ENCODE assay signal across 25 cellular contexts in genomic region chr9:6000955-6001354, GRCh38.
"Had no signal": no experiment of that assay in that cellular context is flagged by ENCODE, and none has a peak within 500 bp of the region (broad histone marks: within the 10 kb centered on the region; RNA-seq: fewer than 3 reads in every experiment).

No MANE protein-coding gene starts in this region.

- H3K27me3 Mint-ChIP-seq: activated CD4-positive, alpha-beta memory T cell treated with anti-CD3 and anti-CD28 coated beads for 36 hours; activated CD4-positive, alpha-beta T cell treated with anti-CD3 and anti-CD28 coated beads, Interleukin-2, amount 10 ng/mL, durations not matched to agents 24 days and 14 days; activated naive CD4-positive, alpha-beta T cell treated with anti-CD3 and anti-CD28 coated beads, Interleukin-2, amount 50 U/mL, for 24 hours; activated naive CD8-positive, alpha-beta T cell treated with anti-CD3 and anti-CD28 coated beads, Interleukin-2, amount 50 U/mL, for 24 hours; progenitor cell of endocrine pancreas had no signal

- ATAC-seq: activated naive CD8-positive, alpha-beta T cell treated with anti-CD3 and anti-CD28 coated beads, Interleukin-2, amount 50 U/mL, for 24 hours; activated T-cell treated with anti-CD3 and anti-CD28 coated beads, Interleukin-2, amount 50 U/mL, for 4 hours; left lung; lower lobe of right lung; sciatic nerve had no signal

- DNase-seq: activated CD4-positive, alpha-beta memory T cell treated with anti-CD3 and anti-CD28 coated beads for 36 hours; activated CD4-positive, alpha-beta T cell treated with anti-CD3 and anti-CD28 coated beads, Interleukin-2, amount 10 ng/mL, durations not matched to agents 24 days and 14 days; activated CD4-positive, CD25-positive, alpha-beta regulatory T cell treated with anti-CD3 and anti-CD28 coated beads, Interleukin-2, amount 50 U/mL, for 72 hours; activated CD8-positive, alpha-beta memory T cell treated with anti-CD3 and anti-CD28 coated beads, Interleukin-2, amount 50 U/mL, for 48 hours; activated naive CD8-positive, alpha-beta T cell treated with anti-CD3 and anti-CD28 coated beads, Interleukin-2, amount 50 U/mL, for 24 hours; activated T-cell treated with anti-CD3 and anti-CD28 coated beads, Interleukin-2, amount 50 U/mL, for 4 hours; cerebellar nuclear complex; dorsolateral prefrontal cortex; effector memory CD4-positive, alpha-beta T cell; left lung; lower lobe of right lung; mesendoderm; ovary; retina; stimulated activated CD4-positive, alpha-beta T cell treated with anti-CD3 and anti-CD28 coated beads, Interleukin-12 subunit alpha, Interleukin-12 subunit beta, amount 100 ng/mL, for 4 hours; stimulated activated CD4-positive, alpha-beta T cell treated with anti-CD3 and anti-CD28 coated beads, Interleukin-4, amount 100 ng/mL, for 1 hour; stomach; T-helper 2 cell; thyroid gland; upper lobe of left lung had no signal

- H3K9me3 Mint-ChIP-seq: activated CD4-positive, alpha-beta memory T cell treated with anti-CD3 and anti-CD28 coated beads for 36 hours; activated CD4-positive, alpha-beta T cell treated with anti-CD3 and anti-CD28 coated beads, Interleukin-2, amount 10 ng/mL, durations not matched to agents 24 days and 14 days; activated naive CD4-positive, alpha-beta T cell treated with anti-CD3 and anti-CD28 coated beads, Interleukin-2, amount 50 U/mL, for 24 hours; activated naive CD8-positive, alpha-beta T cell treated with anti-CD3 and anti-CD28 coated beads, Interleukin-2, amount 50 U/mL, for 24 hours; activated T-cell treated with anti-CD3 and anti-CD28 coated beads, Interleukin-2, amount 50 U/mL, for 4 hours; activated T-helper 2 cell treated with anti-CD3 and anti-CD28 coated beads, Interferon-gamma antibody, Interleukin-2, Interleukin-4, amounts not matched to agents 10 μg/mL and 5 μg/mL and 100 μg/mL, durations not matched to agents 14 hours and 24 hours and 36 hours; nephron had no signal

- H3K27ac Mint-ChIP-seq: activated CD4-positive, alpha-beta memory T cell treated with anti-CD3 and anti-CD28 coated beads for 36 hours; activated CD4-positive, alpha-beta T cell treated with anti-CD3 and anti-CD28 coated beads, Interleukin-2, amount 10 ng/mL, durations not matched to agents 24 days and 14 days; activated naive CD4-positive, alpha-beta T cell treated with anti-CD3 and anti-CD28 coated beads, Interleukin-2, amount 50 U/mL, for 24 hours; activated naive CD8-positive, alpha-beta T cell treated with anti-CD3 and anti-CD28 coated beads, Interleukin-2, amount 50 U/mL, for 24 hours; activated T-helper 2 cell treated with anti-CD3 and anti-CD28 coated beads, Interferon-gamma antibody, Interleukin-2, Interleukin-4, amounts not matched to agents 10 μg/mL and 5 μg/mL and 100 μg/mL, durations not matched to agents 14 hours and 24 hours and 36 hours; nephron; progenitor cell of endocrine pancreas had no signal

- H3K4me3 Mint-ChIP-seq: activated CD4-positive, alpha-beta memory T cell treated with anti-CD3 and anti-CD28 coated beads for 36 hours; activated CD4-positive, alpha-beta T cell treated with anti-CD3 and anti-CD28 coated beads, Interleukin-2, amount 10 ng/mL, durations not matched to agents 24 days and 14 days; activated naive CD4-positive, alpha-beta T cell treated with anti-CD3 and anti-CD28 coated beads, Interleukin-2, amount 50 U/mL, for 24 hours; activated naive CD8-positive, alpha-beta T cell treated with anti-CD3 and anti-CD28 coated beads, Interleukin-2, amount 50 U/mL, for 24 hours; activated T-cell treated with anti-CD3 and anti-CD28 coated beads, Interleukin-2, amount 50 U/mL, for 4 hours; nephron had no signal
